Comparison of ENCODE assay signal across 29 cellular contexts in genomic region chr7:147103224-147103623, GRCh38.
"Had no signal": no experiment of that assay in that cellular context is flagged by ENCODE, and none has a peak within 500 bp of the region (broad histone marks: within the 10 kb centered on the region; RNA-seq: fewer than 3 reads in every experiment).

No MANE protein-coding gene starts in this region.

- H3K36me3 ChIP-seq: brain microvascular endothelial cell, gastrocnemius medialis, heart left ventricle had no signal

- H3K27ac ChIP-seq: brain microvascular endothelial cell, coronary artery, dorsolateral prefrontal cortex, gastrocnemius medialis, heart left ventricle, VCaP had no signal

- FAIRE-seq: astrocyte, bronchial epithelial cell had no signal

- H3K9me3 ChIP-seq: gastrocnemius medialis, heart left ventricle had no signal

- DNase-seq: activated CD4-positive, alpha-beta memory T cell treated with anti-CD3 and anti-CD28 coated beads, Interleukin-2, amount 10 ng/mL, durations not matched to agents 7 days and 5 days; activated CD4-positive, alpha-beta T cell treated with anti-CD3 and anti-CD28 coated beads for 1 hour; activated CD4-positive, alpha-beta T cell treated with anti-CD3 and anti-CD28 coated beads for 4 hours; activated CD4-positive, alpha-beta T cell treated with anti-CD3 and anti-CD28 coated beads, Interleukin-2, amount 10 ng/mL, durations not matched to agents 7 days and 5 days; activated CD4-positive, alpha-beta T cell treated with anti-CD3 and anti-CD28 coated beads, Interleukin-2, amount 50 U/mL, for 4 hours; activated CD8-positive, alpha-beta memory T cell treated with anti-CD3 and anti-CD28 coated beads, Interleukin-2, amount 50 U/mL, for 48 hours; activated gamma-delta T cell treated with Interleukin-2 at 50 U/mL for 16 hours; activated naive CD4-positive, alpha-beta T cell treated with anti-CD3 and anti-CD28 coated beads, Interleukin-2, amount 50 U/mL, for 16 hours; activated naive CD4-positive, alpha-beta T cell treated with Interleukin-2 at 50 U/mL for 16 hours; activated T-cell treated with anti-CD3 and anti-CD28 coated beads for 4 hours; activated T-cell treated with anti-CD3 and anti-CD28 coated beads, Interleukin-2, amount 50 U/mL, for 24 hours; activated T-cell treated with anti-CD3 and anti-CD28 coated beads, Interleukin-2, amount 50 U/mL, for 72 hours; amniotic stem cell; anterior cingulate cortex; brain microvascular endothelial cell; dorsolateral prefrontal cortex; effector memory CD4-positive, alpha-beta T cell; endodermal cell; foreskin fibroblast; gastrocnemius medialis; glutamatergic neuron; heart left ventricle; T-helper 2 cell had no signal

- H3K4me1 ChIP-seq: gastrocnemius medialis, heart left ventricle had no signal

- H3K4me3 ChIP-seq: coronary artery, dorsolateral prefrontal cortex, gastrocnemius medialis, heart left ventricle had no signal

- H3K27me3 ChIP-seq: brain microvascular endothelial cell, dorsolateral prefrontal cortex, gastrocnemius medialis, heart left ventricle had no signal

- ATAC-seq: activated T-cell treated with anti-CD3 and anti-CD28 coated beads, Interleukin-2, amount 50 U/mL, for 72 hours; esophagus mucosa; gastrocnemius medialis; heart left ventricle; WTC11 had no signal
